9 cellular contexts compared by ENCODE assay signal in genomic region chr19:38251564-38252051, GRCh38. TPM values are rescaled to one million over a fixed set of nuclear protein-coding genes. Genes with fewer than 3 reads are reported as not detected.
DNase-seq lines count a peak whose midpoint lies in the region; ATAC-seq and TF ChIP-seq lines count a peak whose summit lies in the region.
"Had no signal": no experiment of that assay in that cellular context is flagged by ENCODE, and none has a peak within 500 bp of the region (broad histone marks: within the 10 kb centered on the region; RNA-seq: fewer than 3 reads in every experiment).

No MANE protein-coding gene starts in this region.

- peaks cover 6% of the 10 kb centered on the region for H3K4me1 Mint-ChIP-seq in T-helper 17 cell
- H3K4me1 Mint-ChIP-seq in type B pancreatic cell (ENCODE audit: unreplicated experiment) = peaks cover 30% of the 10 kb centered on the region

- peaks cover 13% of the 10 kb centered on the region for H3K27me3 ChIP-seq in mucosa of stomach (ENCODE audit: control insufficient read depth, insufficient read depth, low read length)

- peaks cover 18% of the 10 kb centered on the region for H3K27me3 Mint-ChIP-seq in T-helper 17 cell
- H3K27me3 Mint-ChIP-seq in type B pancreatic cell = peaks cover 9% of the 10 kb centered on the region

- no peak for TF ChIP-seq CTCF in type B pancreatic cell (conservative IDR thresholded peaks at IDR 0.05)

- peak overlapping the region; percentile 34 for H3K27ac Mint-ChIP-seq in T-helper 17 cell
- peak overlapping the region; percentile 91 for H3K27ac Mint-ChIP-seq in type B pancreatic cell
- H3K27ac Mint-ChIP-seq: stimulated activated naive CD8-positive, alpha-beta T cell treated with anti-CD3 and anti-CD28 coated beads, Interleukin-15, Interleukin-2, amounts not matched to agents 100 ng/mL and 50 ng/mL, for 24 hours had no signal

- peak overlapping the region; percentile 42 for H3K9ac ChIP-seq in mucosa of stomach (ENCODE audit: low read length)

- DNase-seq in T-helper 17 cell = no peak
- no peak for DNase-seq in type B pancreatic cell (ENCODE audit: extremely low spot score, unreplicated experiment)
- no peak for DNase-seq in OCI-M1 (lab: John Stamatoyannopoulos, UW)
- DNase-seq in CD1c-positive myeloid dendritic cell (ENCODE audit: extremely low spot score) = no peak

- peaks cover 25% of the 10 kb centered on the region for H3K4me1 ChIP-seq in mucosa of stomach (ENCODE audit: control insufficient read depth, insufficient read depth, low read length)

- H3K36me3 ChIP-seq in mucosa of stomach (ENCODE audit: control insufficient read depth, insufficient read depth, low read length) = no peaks in the 10 kb centered on the region

- H3K9me3 Mint-ChIP-seq in type B pancreatic cell = no peaks in the 10 kb centered on the region
- H3K9me3 Mint-ChIP-seq: stimulated activated naive CD8-positive, alpha-beta T cell treated with anti-CD3 and anti-CD28 coated beads, Interleukin-15, Interleukin-2, amounts not matched to agents 100 ng/mL and 50 ng/mL, for 24 hours had no signal

- H3K36me3 Mint-ChIP-seq in T-helper 17 cell (ENCODE audit: low read depth) (peaks cover 2% of the 10 kb centered on the region), type B pancreatic cell (no peaks in the 10 kb centered on the region)

- H3K4me3 ChIP-seq in mucosa of stomach (ENCODE audit: low read length) = no peak overlapping the region
- H3K4me3 ChIP-seq: mucosa of descending colon had no signal

- ATAC-seq in T-helper 17 cell (no peak), esophagus mucosa (peak; percentile 30), HG02588 (IDR thresholded peaks at IDR 0.05; ENCODE audit: unreplicated experiment) (no peak)

- H3K9me3 ChIP-seq in T-helper 17 cell (ENCODE audit: control insufficient read depth, low read length, poor library complexity, severe bottlenecking) (no peaks in the 10 kb centered on the region), mucosa of stomach (ENCODE audit: control insufficient read depth, low read length) (no peaks in the 10 kb centered on the region)
- H3K9me3 ChIP-seq: mucosa of descending colon had no signal

- H3K4me3 Mint-ChIP-seq in T-helper 17 cell (peak overlapping the region; percentile 61), type B pancreatic cell (peak overlapping the region; percentile 77)
- H3K4me3 Mint-ChIP-seq: stimulated activated naive CD8-positive, alpha-beta T cell treated with anti-CD3 and anti-CD28 coated beads, Interleukin-15, Interleukin-2, amounts not matched to agents 100 ng/mL and 50 ng/mL, for 24 hours had no signal

RNA-seq across cellular contexts. Expression of gene PPP1R14A, which starts 4.6 kb away (rescaled TPM):
- total RNA-seq in T-helper 17 cell = 1 to 10 TPM in 1 of 2 donors, under 1 TPM in 1; 0.90 to 6.7 TPM
- 2.8 TPM for total RNA-seq in esophagus mucosa
- 14.9 and 20.7 TPM in 2 replicates for total RNA-seq in type B pancreatic cell (ENCODE audit: low replicate concordance)

RNA-seq across cellular contexts. Expression of gene SPINT2, which starts 12.8 kb away (rescaled TPM):
- total RNA-seq in T-helper 17 cell = 10 to 100 TPM; 32.2 to 49.1 TPM
- 356 TPM for total RNA-seq in esophagus mucosa
- 243 and 526 TPM in 2 replicates for total RNA-seq in type B pancreatic cell (ENCODE audit: low replicate concordance)

RNA-seq across cellular contexts. Expression of gene DPF1, which starts 27.6 kb away (rescaled TPM):
- not detected for total RNA-seq in T-helper 17 cell
- total RNA-seq in esophagus mucosa = 0.16 TPM
- 0.93 and 12.6 TPM in 2 replicates for total RNA-seq in type B pancreatic cell (ENCODE audit: low replicate concordance)

RNA-seq across cellular contexts. Expression of gene C19orf33, which starts 52.4 kb away (rescaled TPM):
- total RNA-seq in T-helper 17 cell = 10 to 100 TPM in 1 of 2 donors, under 1 TPM in 1; 0.94 to 11.8 TPM
- total RNA-seq in esophagus mucosa = 272 TPM
- total RNA-seq in type B pancreatic cell (ENCODE audit: low replicate concordance) = 46.8 and 270 TPM in 2 replicates
